Comparison of ENCODE assay signal across 38 cellular contexts in genomic region chr6:146864300-146864699, GRCh38.
"Had no signal": no experiment of that assay in that cellular context is flagged by ENCODE, and none has a peak within 500 bp of the region (broad histone marks: within the 10 kb centered on the region; RNA-seq: fewer than 3 reads in every experiment).

No MANE protein-coding gene starts in this region.

- DNase-seq: activated B cell treated with CpG ODN at 0.5 μM for 24 hours; activated CD4-positive, alpha-beta T cell treated with anti-CD3 and anti-CD28 coated beads for 48 hours; activated CD4-positive, alpha-beta T cell treated with anti-CD3 and anti-CD28 coated beads, Interleukin-2, amount 50 U/mL, for 1 hour; activated CD4-positive, alpha-beta T cell treated with anti-CD3 and anti-CD28 coated beads, Interleukin-2, amount 50 U/mL, for 48 hours; activated CD8-positive, alpha-beta memory T cell treated with anti-CD3 and anti-CD28 coated beads, Interleukin-2, amount 10 ng/mL, durations not matched to agents 7 days and 5 days; activated CD8-positive, alpha-beta memory T cell treated with anti-CD3 and anti-CD28 coated beads, Interleukin-2, amount 50 U/mL, for 4 hours; activated CD8-positive, alpha-beta T cell treated with anti-CD3 and anti-CD28 coated beads, Interleukin-2, amount 10 ng/mL, durations not matched to agents 7 days and 5 days; activated effector memory CD4-positive, alpha-beta T cell treated with anti-CD3 and anti-CD28 coated beads, Interleukin-2, amount 50 U/mL, for 16 hours; activated naive CD4-positive, alpha-beta T cell treated with anti-CD3 and anti-CD28 coated beads for 36 hours; activated naive CD8-positive, alpha-beta T cell treated with anti-CD3 and anti-CD28 coated beads for 36 hours; activated naive CD8-positive, alpha-beta T cell treated with anti-CD3 and anti-CD28 coated beads, Interleukin-2, amount 50 U/mL, for 24 hours; activated T-cell treated with anti-CD3 and anti-CD28 coated beads, Interleukin-2, amount 50 U/mL, for 1 hour; activated T-cell treated with anti-CD3 and anti-CD28 coated beads, Interleukin-2, amount 50 U/mL, for 48 hours; adrenal gland; amygdala; aorta; body of pancreas; central memory CD4-positive, alpha-beta T cell; cerebellar nuclear complex; dermis blood vessel endothelial cell; effector CD4-positive, alpha-beta T cell; effector memory CD8-positive, alpha-beta T cell; erythroblast; foreskin keratinocyte; gastrocnemius medialis; glutamatergic neuron; heart left ventricle; T-helper 1 cell; T-helper 17 cell; T1000; WERI-Rb-1 had no signal

- H3K27me3 ChIP-seq: adrenal gland, body of pancreas, esophagus muscularis mucosa, foreskin keratinocyte, gastrocnemius medialis, heart left ventricle had no signal

- ATAC-seq: activated CD4-positive, CD25-positive, alpha-beta regulatory T cell treated with anti-CD3 and anti-CD28 coated beads, Interleukin-2, amount 50 U/mL, for 24 hours; activated CD8-positive, alpha-beta memory T cell treated with anti-CD3 and anti-CD28 coated beads, Interleukin-2, amount 10 ng/mL, durations not matched to agents 7 days and 5 days; activated CD8-positive, alpha-beta T cell treated with anti-CD3 and anti-CD28 coated beads, Interleukin-2, amount 10 ng/mL, durations not matched to agents 7 days and 5 days; activated naive CD8-positive, alpha-beta T cell treated with anti-CD3 and anti-CD28 coated beads, Interleukin-2, amount 50 U/mL, for 24 hours; body of pancreas; effector memory CD8-positive, alpha-beta T cell; foreskin keratinocyte; gastrocnemius medialis; heart left ventricle; T-helper 17 cell had no signal

- H3K27ac Mint-ChIP-seq: activated B cell treated with CpG ODN at 0.5 μM for 24 hours; activated CD8-positive, alpha-beta memory T cell treated with anti-CD3 and anti-CD28 coated beads, Interleukin-2, amount 10 ng/mL, durations not matched to agents 7 days and 5 days; activated CD8-positive, alpha-beta T cell treated with anti-CD3 and anti-CD28 coated beads, Interleukin-2, amount 10 ng/mL, durations not matched to agents 7 days and 5 days; activated naive CD4-positive, alpha-beta T cell treated with anti-CD3 and anti-CD28 coated beads for 36 hours; activated naive CD4-positive, alpha-beta T cell treated with anti-CD3 and anti-CD28 coated beads, Interleukin-2, amount 50 U/mL, for 24 hours; activated naive CD8-positive, alpha-beta T cell treated with anti-CD3 and anti-CD28 coated beads for 36 hours; activated naive CD8-positive, alpha-beta T cell treated with anti-CD3 and anti-CD28 coated beads, Interleukin-2, amount 50 U/mL, for 24 hours; activated T-helper 1 cell treated with anti-CD3 and anti-CD28 coated beads, Interleukin-12 subunit alpha, Interleukin-12 subunit beta, Interleukin-2, Interleukin-4 antibody, amounts not matched to agents 30 ng/mL and 10 ng/mL and 1 ng/mL, durations not matched to agents 14 hours and 24 hours and 36 hours; activated T-helper 2 cell treated with anti-CD3 and anti-CD28 coated beads, Interferon-gamma antibody, Interleukin-2, Interleukin-4, amounts not matched to agents 10 μg/mL and 5 μg/mL and 100 μg/mL, durations not matched to agents 14 hours and 24 hours and 36 hours; effector memory CD8-positive, alpha-beta T cell; T-helper 17 cell; T-helper 2 cell treated with Interferon-gamma antibody and Interleukin-4, amounts not matched to agents 5 μg/mL and 100 μg/mL, for 36 hours had no signal

- H3K36me3 ChIP-seq: adrenal gland, esophagus muscularis mucosa, gastrocnemius medialis, heart left ventricle, WERI-Rb-1 had no signal

- H3K36me3 Mint-ChIP-seq: activated CD8-positive, alpha-beta memory T cell treated with anti-CD3 and anti-CD28 coated beads, Interleukin-2, amount 10 ng/mL, durations not matched to agents 7 days and 5 days; activated naive CD4-positive, alpha-beta T cell treated with anti-CD3 and anti-CD28 coated beads, Interleukin-2, amount 50 U/mL, for 24 hours; activated naive CD8-positive, alpha-beta T cell treated with anti-CD3 and anti-CD28 coated beads for 36 hours had no signal

- H3K27ac ChIP-seq: adrenal gland, body of pancreas, coronary artery, esophagus muscularis mucosa, foreskin keratinocyte, gastrocnemius medialis, heart left ventricle, WERI-Rb-1 had no signal

- H3K9me3 Mint-ChIP-seq: activated B cell treated with CpG ODN at 0.5 μM for 24 hours; activated naive CD4-positive, alpha-beta T cell treated with anti-CD3 and anti-CD28 coated beads for 36 hours; activated naive CD4-positive, alpha-beta T cell treated with anti-CD3 and anti-CD28 coated beads, Interleukin-2, amount 50 U/mL, for 24 hours; activated naive CD8-positive, alpha-beta T cell treated with anti-CD3 and anti-CD28 coated beads for 36 hours; activated naive CD8-positive, alpha-beta T cell treated with anti-CD3 and anti-CD28 coated beads, Interleukin-2, amount 50 U/mL, for 24 hours; activated T-helper 1 cell treated with anti-CD3 and anti-CD28 coated beads, Interleukin-12 subunit alpha, Interleukin-12 subunit beta, Interleukin-2, Interleukin-4 antibody, amounts not matched to agents 30 ng/mL and 10 ng/mL and 1 ng/mL, durations not matched to agents 14 hours and 24 hours and 36 hours; activated T-helper 2 cell treated with anti-CD3 and anti-CD28 coated beads, Interferon-gamma antibody, Interleukin-2, Interleukin-4, amounts not matched to agents 10 μg/mL and 5 μg/mL and 100 μg/mL, durations not matched to agents 14 hours and 24 hours and 36 hours; effector memory CD8-positive, alpha-beta T cell; T-helper 2 cell treated with Interferon-gamma antibody and Interleukin-4, amounts not matched to agents 5 μg/mL and 100 μg/mL, for 36 hours had no signal

- H3K9me3 ChIP-seq: adrenal gland, body of pancreas, esophagus muscularis mucosa, gastrocnemius medialis had no signal

- H3K27me3 Mint-ChIP-seq: activated B cell treated with CpG ODN at 0.5 μM for 24 hours; activated naive CD4-positive, alpha-beta T cell treated with anti-CD3 and anti-CD28 coated beads, Interleukin-2, amount 50 U/mL, for 24 hours; activated naive CD8-positive, alpha-beta T cell treated with anti-CD3 and anti-CD28 coated beads for 36 hours had no signal

- H3K4me1 ChIP-seq: adrenal gland, body of pancreas, foreskin keratinocyte, gastrocnemius medialis, heart left ventricle had no signal

- H3K4me1 Mint-ChIP-seq: activated B cell treated with CpG ODN at 0.5 μM for 24 hours; activated naive CD4-positive, alpha-beta T cell treated with anti-CD3 and anti-CD28 coated beads, Interleukin-2, amount 50 U/mL, for 24 hours; activated naive CD8-positive, alpha-beta T cell treated with anti-CD3 and anti-CD28 coated beads, Interleukin-2, amount 50 U/mL, for 24 hours; T-helper 17 cell had no signal

- H3K4me3 Mint-ChIP-seq: activated B cell treated with CpG ODN at 0.5 μM for 24 hours; activated CD8-positive, alpha-beta memory T cell treated with anti-CD3 and anti-CD28 coated beads, Interleukin-2, amount 10 ng/mL, durations not matched to agents 7 days and 5 days; activated CD8-positive, alpha-beta T cell treated with anti-CD3 and anti-CD28 coated beads, Interleukin-2, amount 10 ng/mL, durations not matched to agents 7 days and 5 days; activated naive CD4-positive, alpha-beta T cell treated with anti-CD3 and anti-CD28 coated beads for 36 hours; activated naive CD4-positive, alpha-beta T cell treated with anti-CD3 and anti-CD28 coated beads, Interleukin-2, amount 50 U/mL, for 24 hours; activated naive CD8-positive, alpha-beta T cell treated with anti-CD3 and anti-CD28 coated beads for 36 hours; activated naive CD8-positive, alpha-beta T cell treated with anti-CD3 and anti-CD28 coated beads, Interleukin-2, amount 50 U/mL, for 24 hours; activated T-helper 1 cell treated with anti-CD3 and anti-CD28 coated beads, Interleukin-12 subunit alpha, Interleukin-12 subunit beta, Interleukin-2, Interleukin-4 antibody, amounts not matched to agents 30 ng/mL and 10 ng/mL and 1 ng/mL, durations not matched to agents 14 hours and 24 hours and 36 hours; effector memory CD8-positive, alpha-beta T cell; T-helper 17 cell; T-helper 2 cell treated with Interferon-gamma antibody and Interleukin-4, amounts not matched to agents 5 μg/mL and 100 μg/mL, for 36 hours had no signal

- H3K4me3 ChIP-seq: adrenal gland, body of pancreas, coronary artery, esophagus muscularis mucosa, gastrocnemius medialis, heart left ventricle had no signal
